Comparison of ENCODE assay signal across 9 cellular contexts in genomic region chr3:128488636-128488994, GRCh38. TPM values are rescaled to one million over a fixed set of nuclear protein-coding genes. Genes with fewer than 3 reads are reported as not detected.
DNase-seq lines count a peak whose midpoint lies in the region; FAIRE-seq and TF ChIP-seq lines count a peak whose summit lies in the region.
"Had no signal": no experiment of that assay in that cellular context is flagged by ENCODE, and none has a peak within 500 bp of the region (broad histone marks: within the 10 kb centered on the region; RNA-seq: fewer than 3 reads in every experiment).

No MANE protein-coding gene starts in this region.

- no peaks in the 10 kb centered on the region for H3K36me3 ChIP-seq in iPS-20b (ENCODE audit: insufficient read depth, low read depth, low read length)

- POLR2A ChIA-PET in activated CD4-positive, alpha-beta memory T cell treated with anti-CD3 and anti-CD28 coated beads for 36 hours (lab: Charles Lee), result no interaction called here

- no peak overlapping the region for H3K9ac ChIP-seq in iPS-20b (ENCODE audit: low read depth, low read length)

- H3K36me3 Mint-ChIP-seq in activated naive CD4-positive, alpha-beta T cell treated with anti-CD3 and anti-CD28 coated beads, Interleukin-2, amount 10 ng/mL, durations not matched to agents 7 days and 5 days, result no peaks in the 10 kb centered on the region
- no peaks in the 10 kb centered on the region for H3K36me3 Mint-ChIP-seq in activated CD4-positive, alpha-beta memory T cell treated with anti-CD3 and anti-CD28 coated beads for 36 hours
- H3K36me3 Mint-ChIP-seq in type B pancreatic cell, result peaks cover 3% of the 10 kb centered on the region

- peaks cover 100% of the 10 kb centered on the region for H3K27me3 ChIP-seq in iPS-20b (ENCODE audit: insufficient read depth, low read length)

- no peak for FAIRE-seq in D721Med (lab: Jason Lieb, UNC)

- peaks cover 7% of the 10 kb centered on the region; the same call in 1 of the 2 replicates for H3K9me3 ChIP-seq in iPS-20b (ENCODE audit: insufficient read depth, low read depth, low read length)

- peaks cover 13% of the 10 kb centered on the region for H3K4me1 ChIP-seq in iPS-20b (ENCODE audit: insufficient read depth, low read length)

- no peaks in the 10 kb centered on the region for H3K9me3 Mint-ChIP-seq in activated naive CD4-positive, alpha-beta T cell treated with anti-CD3 and anti-CD28 coated beads, Interleukin-2, amount 10 ng/mL, durations not matched to agents 7 days and 5 days
- no peaks in the 10 kb centered on the region for H3K9me3 Mint-ChIP-seq in activated CD4-positive, alpha-beta memory T cell treated with anti-CD3 and anti-CD28 coated beads for 36 hours
- no peaks in the 10 kb centered on the region for H3K9me3 Mint-ChIP-seq in type B pancreatic cell

- H3K4me3 Mint-ChIP-seq in activated naive CD4-positive, alpha-beta T cell treated with anti-CD3 and anti-CD28 coated beads, Interleukin-2, amount 10 ng/mL, durations not matched to agents 7 days and 5 days, result peak overlapping the region; percentile 43
- H3K4me3 Mint-ChIP-seq in activated CD4-positive, alpha-beta memory T cell treated with anti-CD3 and anti-CD28 coated beads for 36 hours, result peak overlapping the region; percentile 37
- peak overlapping the region; percentile 83 for H3K4me3 Mint-ChIP-seq in type B pancreatic cell

- CTCF ChIA-PET in activated naive CD4-positive, alpha-beta T cell treated with anti-CD3 and anti-CD28 coated beads, Interleukin-2, amount 10 ng/mL, durations not matched to agents 7 days and 5 days (lab: Charles Lee), result no interaction called here
- CTCF ChIA-PET in activated CD4-positive, alpha-beta memory T cell treated with anti-CD3 and anti-CD28 coated beads for 36 hours (lab: Charles Lee), result interaction anchor here (1.5 to 2.1 kb wide), 3 partner anchors 9 to 63 kb away, joined by 6 to 20 read pairs (median 6); no protein-coding TSS in a partner anchor

- intact Hi-C loops in activated CD4-positive, alpha-beta memory T cell treated with anti-CD3 and anti-CD28 coated beads for 36 hours (cut with micrococcal nuclease), result loop anchor here (2.0 kb wide), 2 partner anchors 22 to 42 kb away; partner anchors contain the start of gene DNAJB8

- DNase-seq in activated naive CD4-positive, alpha-beta T cell treated with anti-CD3 and anti-CD28 coated beads, Interleukin-2, amount 10 ng/mL, durations not matched to agents 7 days and 5 days, result no peak
- no peak for DNase-seq in activated naive CD4-positive, alpha-beta T cell treated with anti-CD3 and anti-CD28 coated beads, Interleukin-2, amount 50 U/mL, for 16 hours
- peak; percentile 30 for DNase-seq in activated CD4-positive, alpha-beta memory T cell treated with anti-CD3 and anti-CD28 coated beads for 36 hours
- DNase-seq in type B pancreatic cell (ENCODE audit: extremely low spot score, unreplicated experiment) (no peak), iPS-NIHi11 (ENCODE audit: low spot score) (no peak), D721Med (ENCODE audit: insufficient read length, low spot score) (no peak)
- no peak for DNase-seq in stimulated activated CD4-positive, alpha-beta T cell treated with anti-CD3 and anti-CD28 coated beads, Interleukin-15, amount 100 ng/mL, for 24 hours
- DNase-seq: activated CD4-positive, alpha-beta T cell treated with anti-CD3 and anti-CD28 coated beads, Interleukin-2, amount 50 U/mL, for 4 hours had no signal

- no peak overlapping the region for H3K27ac ChIP-seq in iPS-20b (ENCODE audit: low read length)

- H3K27ac Mint-ChIP-seq in activated naive CD4-positive, alpha-beta T cell treated with anti-CD3 and anti-CD28 coated beads, Interleukin-2, amount 10 ng/mL, durations not matched to agents 7 days and 5 days, result no peak overlapping the region
- no peak overlapping the region for H3K27ac Mint-ChIP-seq in activated CD4-positive, alpha-beta memory T cell treated with anti-CD3 and anti-CD28 coated beads for 36 hours
- H3K27ac Mint-ChIP-seq in type B pancreatic cell, result peak overlapping the region; percentile 69

- peaks cover 100% of the 10 kb centered on the region for H3K27me3 Mint-ChIP-seq in activated naive CD4-positive, alpha-beta T cell treated with anti-CD3 and anti-CD28 coated beads, Interleukin-2, amount 10 ng/mL, durations not matched to agents 7 days and 5 days
- peaks cover 69% of the 10 kb centered on the region for H3K27me3 Mint-ChIP-seq in activated CD4-positive, alpha-beta memory T cell treated with anti-CD3 and anti-CD28 coated beads for 36 hours
- peaks cover 73% of the 10 kb centered on the region for H3K27me3 Mint-ChIP-seq in type B pancreatic cell

- TF ChIP-seq CTCF in type B pancreatic cell (conservative IDR thresholded peaks at IDR 0.05) (no peak), D721Med (IDR thresholded peaks at IDR 0.05; ENCODE audit: insufficient read depth, missing control alignments) (no peak)

- H3K4me1 Mint-ChIP-seq in activated naive CD4-positive, alpha-beta T cell treated with anti-CD3 and anti-CD28 coated beads, Interleukin-2, amount 10 ng/mL, durations not matched to agents 7 days and 5 days, result peaks cover 25% of the 10 kb centered on the region
- H3K4me1 Mint-ChIP-seq in activated CD4-positive, alpha-beta memory T cell treated with anti-CD3 and anti-CD28 coated beads for 36 hours (ENCODE audit: low read depth), result peaks cover 38% of the 10 kb centered on the region
- no peaks in the 10 kb centered on the region for H3K4me1 Mint-ChIP-seq in type B pancreatic cell (ENCODE audit: unreplicated experiment)

- H3K4me3 ChIP-seq in iPS-20b (ENCODE audit: low read length), result peak overlapping the region; percentile 61; the same call in 1 of the 2 replicates

RNA-seq across cellular contexts. Expression of gene GATA2, which starts 4.4 kb away (rescaled TPM):
- not detected for total RNA-seq in activated CD4-positive, alpha-beta memory T cell treated with anti-CD3 and anti-CD28 coated beads for 36 hours
- total RNA-seq in type B pancreatic cell (ENCODE audit: low replicate concordance), result 14.1 and 23.9 TPM in 2 replicates

RNA-seq across cellular contexts. Expression of gene DNAJB8, which starts 21.9 kb away (rescaled TPM):
- not detected for total RNA-seq in activated CD4-positive, alpha-beta memory T cell treated with anti-CD3 and anti-CD28 coated beads for 36 hours
- total RNA-seq in type B pancreatic cell (ENCODE audit: low replicate concordance), result not detected in 2 replicates

Comparison
In these comparisons a context has a peak if more than half of its experiments do, and no peak if none do; other contexts are left out.
1. RNA of gene GATA2, which starts 4.4 kb away (total RNA-seq): 14.1 to 23.9 TPM in type B pancreatic cell; not detected in activated CD4-positive, alpha-beta memory T cell treated with anti-CD3 and anti-CD28 coated beads for 36 hours; every median in the first group is over 10 times any median in the second.
2. Peak in every context shown above with its lines, with median percentiles within 50 percentile points of each other: H3K4me3 Mint-ChIP-seq.